In the genomic region with DNA sequence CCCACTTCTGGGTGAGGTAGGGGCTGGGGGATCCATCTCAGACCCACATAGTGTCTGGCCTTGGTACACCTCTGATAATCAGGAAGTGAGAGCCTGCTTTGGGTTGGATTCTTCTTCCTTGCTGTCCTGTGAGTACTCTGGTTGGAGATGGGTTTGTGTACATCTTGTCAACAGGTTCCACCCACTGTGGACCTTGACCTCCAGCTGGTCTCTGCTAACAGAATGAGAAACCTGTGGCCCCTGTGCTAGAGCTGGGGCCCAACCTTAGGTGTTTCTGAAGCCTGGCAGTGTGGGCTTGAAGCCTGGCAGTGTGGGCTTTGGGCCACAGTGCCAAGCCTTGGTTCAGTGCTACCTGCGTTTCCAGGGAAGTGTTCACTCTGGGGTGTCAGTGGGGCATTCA, we compare ENCODE assay signal across 11 cellular contexts. TPM values are rescaled to one million over a fixed set of nuclear protein-coding genes. Genes with fewer than 3 reads are reported as not detected.
DNase-seq lines count a peak whose midpoint lies in the region; ATAC-seq, FAIRE-seq and TF ChIP-seq lines count a peak whose summit lies in the region.
"Had no signal": no experiment of that assay in that cellular context is flagged by ENCODE, and none has a peak within 500 bp of the region (broad histone marks: within the 10 kb centered on the region; RNA-seq: fewer than 3 reads in every experiment).

No MANE protein-coding gene starts in this region.

- no peak overlapping the region for H3K27ac Mint-ChIP-seq in endodermal cell

- no peak for DNase-seq in GM12891 (ENCODE audit: insufficient read length, low spot score)
- DNase-seq in PC-3 = no peak
- no peak for DNase-seq in endodermal cell
- DNase-seq in psoas muscle = no peak
- no peak for DNase-seq in epidermal melanocyte (ENCODE audit: insufficient read length, low spot score)
- DNase-seq: activated CD4-positive, alpha-beta T cell treated with anti-CD3 and anti-CD28 coated beads, Interleukin-2, amount 50 U/mL, for 4 hours; caudate nucleus; NCI-H1092 treated with DMSO at 0.1 percent for 48 hours had no signal

- H3K9ac ChIP-seq in PC-3 (ENCODE audit: low read length) = no peak overlapping the region
- H3K9ac ChIP-seq in endodermal cell (ENCODE audit: extremely low read depth, low read length, poor library complexity, severe bottlenecking) = no peak overlapping the region

- no peaks in the 10 kb centered on the region for H3K9me2 ChIP-seq in PC-3 (replicated peaks; ENCODE audit: low read length)

- H3K4me2 ChIP-seq in PC-3 (ENCODE audit: low read length) = peak overlapping the region; percentile 89

- H3K4me1 ChIP-seq in PC-3 (ENCODE audit: insufficient read depth, low read length) = peaks cover 28% of the 10 kb centered on the region
- peaks cover 13% of the 10 kb centered on the region for H3K4me1 ChIP-seq in endodermal cell (ENCODE audit: control insufficient read depth, insufficient read depth, low read length)
- H3K4me1 ChIP-seq in psoas muscle = peaks cover 26% of the 10 kb centered on the region

- peaks cover 35% of the 10 kb centered on the region for H3K79me2 ChIP-seq in PC-3 (ENCODE audit: low read length)

- no peaks in the 10 kb centered on the region for H3K9me3 Mint-ChIP-seq in endodermal cell

- peaks cover 7% of the 10 kb centered on the region for H3K36me3 Mint-ChIP-seq in endodermal cell (ENCODE audit: low read depth)

- H3K27ac ChIP-seq in PC-3 (ENCODE audit: low read length) = no peak overlapping the region
- H3K27ac ChIP-seq in endodermal cell (ENCODE audit: low read depth, low read length) = no peak overlapping the region
- peak overlapping the region; percentile 93 for H3K27ac ChIP-seq in psoas muscle

- 0 out of 2 replicates have a peak, but pooled peaks have one; percentile 12 for TF ChIP-seq POLR2A in GM12891 (IDR thresholded peaks at IDR 0.05; ENCODE audit: low read depth, low read length)

- WGBS in endodermal cell (ENCODE audit: insufficient coverage in 1 of 2, insufficient read length in 1 of 2), 2 experiments = 93% methylated on average over 1 of the region's 1 CpG; no CpG with 5 or more reads in 1 of the 2 experiments
- 80 to 90% (median 85%) methylated on average over 1 of the region's 1 CpG for WGBS in psoas muscle, 3 donors

- ATAC-seq in PC-3 (no peak), psoas muscle (no peak), GM19455 (IDR thresholded peaks at IDR 0.05; ENCODE audit: unreplicated experiment) (no peak), GM21528 (IDR thresholded peaks at IDR 0.05; ENCODE audit: low FRiP score, unreplicated experiment) (no peak)
- ATAC-seq: Panc1 had no signal

- peak overlapping the region; percentile 86 for H3K4me3 Mint-ChIP-seq in endodermal cell

- no peaks in the 10 kb centered on the region for H3K36me3 ChIP-seq in PC-3 (ENCODE audit: low read depth, low read length)
- no peaks in the 10 kb centered on the region for H3K36me3 ChIP-seq in endodermal cell (ENCODE audit: control insufficient read depth, insufficient read depth, low read length)
- H3K36me3 ChIP-seq in psoas muscle (ENCODE audit: insufficient read depth in 1 of 2, low read depth in 1 of 2) = peaks cover 0 to 8% of the 10 kb centered on the region in 2 donors

- peaks cover 27% of the 10 kb centered on the region for H3K4me1 Mint-ChIP-seq in endodermal cell

- POLR2A ChIA-PET in PC-3 (lab: Charles Lee; ENCODE audit: unreplicated experiment) = no interaction called here

- H3K4me3 ChIP-seq in PC-3 (ENCODE audit: low read length) (peak overlapping the region; percentile 92; the same call in 1 of the 2 replicates), endodermal cell (ENCODE audit: low read length) (no peak overlapping the region), psoas muscle (no peak overlapping the region)

- no peaks in the 10 kb centered on the region for H3K27me3 Mint-ChIP-seq in endodermal cell (ENCODE audit: insufficient read depth)

- H3K27me3 ChIP-seq in PC-3 (ENCODE audit: low read length) (no peaks in the 10 kb centered on the region), endodermal cell (ENCODE audit: control insufficient read depth, insufficient read depth, low read length, poor library complexity, severe bottlenecking) (no peaks in the 10 kb centered on the region), psoas muscle (ENCODE audit: insufficient read depth in 3 of 3, low read length in 2 of 3) (no peaks in the 10 kb centered on the region)

- H2AFZ ChIP-seq in PC-3 (ENCODE audit: low read length) = no peak overlapping the region

- TF ChIP-seq CTCF in PC-3 (conservative IDR thresholded peaks at IDR 0.05; ENCODE audit: low read depth, low read length) = no peak
- no peak for TF ChIP-seq CTCF in endodermal cell (conservative IDR thresholded peaks at IDR 0.05)
- TF ChIP-seq CTCF in psoas muscle (IDR thresholded peaks at IDR 0.05) = no peak

- CTCF ChIA-PET in PC-3 (lab: Charles Lee) = interaction anchor here (0.6 kb wide), 1 partner anchor 18 kb away, joined by 3 read pairs; no protein-coding TSS in a partner anchor

- no TSS peak for BruUV-seq in PC-3 (replicated peaks; lab: Mats Ljungman, UMichigan)

- no peaks in the 10 kb centered on the region for H4K20me1 ChIP-seq in PC-3 (ENCODE audit: low read length)

- intact Hi-C loops in PC-3 (cut with micrococcal nuclease) (no loop called here), psoas muscle (cut with DNase I) (no loop called here)

- no peak for FAIRE-seq in GM12891 (lab: Jason Lieb, UNC)

- no peaks in the 10 kb centered on the region for H3F3A ChIP-seq in PC-3 (ENCODE audit: low read length, unreplicated experiment)

- H3K9me3 ChIP-seq in PC-3 (ENCODE audit: low read length) (no peaks in the 10 kb centered on the region), endodermal cell (ENCODE audit: control insufficient read depth, low read length) (no peaks in the 10 kb centered on the region), psoas muscle (no peaks in the 10 kb centered on the region)

TF ChIP-seq in GM12891, 5 proteins besides CTCF, POLR2A, EP300 and RAD21:
- peak; percentile 41 for TF ChIP-seq SPI1 (IDR thresholded peaks at IDR 0.05; ENCODE audit: low read depth, low read length)
- TF ChIP-seq TAF1 (IDR thresholded peaks at IDR 0.05; ENCODE audit: low read depth, low read length) = no peak

RNA-seq across cellular contexts. Expression of a gene that starts 2.6 kb away (rescaled TPM):
- polyA plus RNA-seq in GM12891 (2012; ENCODE audit: low read depth, missing spikeins) = 14.1 TPM
- 42.7 and 47.2 TPM in 2 replicates for total RNA-seq in PC-3 (2014; rRNA removed)
- 10 to 100 TPM; 28.2 to 31.0 TPM for total RNA-seq in endodermal cell
- polyA plus RNA-seq in endodermal cell (2013, experiment 1 of 2) = 22.8 TPM
- polyA plus RNA-seq in endodermal cell (2013, experiment 2 of 2) = 22.7 TPM
- 10 to 100 TPM in 3 of 4 donors, 1 to 10 TPM in 1; 3.7 to 12.0 (median 11.4) TPM for total RNA-seq in psoas muscle
- polyA plus RNA-seq in psoas muscle = 10 to 100 TPM in 2 of 3 donors, 1 to 10 TPM in 1; 9.7 to 16.6 (median 15.1) TPM

RNA-seq across cellular contexts. Expression of a gene that starts 20.3 kb away (rescaled TPM):
- polyA plus RNA-seq in GM12891 (2012; ENCODE audit: low read depth, missing spikeins) = 6.0 TPM
- total RNA-seq in PC-3 (2014; rRNA removed) = 82.5 and 105 TPM in 2 replicates
- 10 to 100 TPM; 10.9 to 13.2 TPM for total RNA-seq in endodermal cell
- polyA plus RNA-seq in endodermal cell (2013, experiment 1 of 2) = 8.8 TPM
- 7.9 TPM for polyA plus RNA-seq in endodermal cell (2013, experiment 2 of 2)
- total RNA-seq in psoas muscle = 100 to 1,000 TPM in 3 of 4 donors, 10 to 100 TPM in 1; 87.3 to 253 (median 113) TPM
- polyA plus RNA-seq in psoas muscle = 100 to 1,000 TPM in 2 of 3 donors, 10 to 100 TPM in 1; 83.1 to 200 (median 120) TPM

RNA-seq across cellular contexts. Expression of a gene that starts 27.3 kb away (rescaled TPM):
- polyA plus RNA-seq in GM12891 (2012; ENCODE audit: low read depth, missing spikeins) = 0.21 TPM
- total RNA-seq in PC-3 (2014; rRNA removed) (not detected in 2 replicates), endodermal cell (under 1 TPM; 0.31 to 0.51 TPM), psoas muscle (not detected)
- polyA plus RNA-seq in endodermal cell (2013, experiment 1 of 2) = not detected
- polyA plus RNA-seq in endodermal cell (2013, experiment 2 of 2) = not detected
- polyA plus RNA-seq in psoas muscle = under 1 TPM in 2 of 3 donors, not detected in 1; 0.04 to 0.16 TPM

RNA-seq across cellular contexts. Expression of a gene that starts 28.1 kb away (rescaled TPM):
- polyA plus RNA-seq in GM12891 (2012; ENCODE audit: low read depth, missing spikeins) = 5.1 TPM
- total RNA-seq in PC-3 (2014; rRNA removed) (79.1 and 102 TPM in 2 replicates), endodermal cell (10 to 100 TPM; 35.0 to 43.9 TPM), psoas muscle (10 to 100 TPM; 17.1 to 26.1 (median 22.8) TPM)
- polyA plus RNA-seq in endodermal cell (2013, experiment 1 of 2) = 16.8 TPM
- 13.5 TPM for polyA plus RNA-seq in endodermal cell (2013, experiment 2 of 2)
- polyA plus RNA-seq in psoas muscle = 10 to 100 TPM in 1 of 3 donors, 1 to 10 TPM in 2; 5.0 to 10.6 (median 9.5) TPM

RNA-seq across cellular contexts. Expression of a gene that starts 31.2 kb away (rescaled TPM):
- polyA plus RNA-seq in GM12891 (2012; ENCODE audit: low read depth, missing spikeins) = 11.0 TPM
- 13.2 and 14.9 TPM in 2 replicates for total RNA-seq in PC-3 (2014; rRNA removed)
- 10 to 100 TPM; 36.9 to 47.8 TPM for total RNA-seq in endodermal cell
- polyA plus RNA-seq in endodermal cell (2013, experiment 1 of 2) = 27.3 TPM
- 25.9 TPM for polyA plus RNA-seq in endodermal cell (2013, experiment 2 of 2)
- 10 to 100 TPM in 1 of 4 donors, 1 to 10 TPM in 3; 5.4 to 21.3 (median 8.2) TPM for total RNA-seq in psoas muscle
- polyA plus RNA-seq in psoas muscle = 1 to 10 TPM; 4.8 to 7.5 (median 7.1) TPM
